In the genomic region with DNA sequence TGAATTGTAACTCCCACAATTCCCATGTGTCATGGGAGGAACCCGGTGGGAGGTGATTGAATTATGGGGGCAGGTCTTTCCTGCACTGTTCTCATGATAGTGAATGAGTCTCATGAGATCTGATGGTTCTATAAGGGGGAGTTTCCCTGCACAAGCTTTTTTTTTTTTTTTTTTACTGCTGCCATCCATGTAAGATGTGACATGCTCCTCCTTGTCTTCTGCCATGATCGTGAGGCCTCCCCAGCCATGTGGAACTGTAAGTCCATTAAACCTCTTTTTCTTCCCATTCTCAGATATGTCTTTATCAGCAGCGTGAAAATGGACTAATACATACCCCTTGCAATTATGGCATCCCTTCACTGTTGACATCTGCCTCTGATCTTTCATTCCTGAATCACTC, we compare ENCODE assay signal across 3 cellular contexts. TPM values are rescaled to one million over a fixed set of nuclear protein-coding genes. Genes with fewer than 3 reads are reported as not detected.
"Had no signal": no experiment of that assay in that cellular context is flagged by ENCODE, and none has a peak within 500 bp of the region (broad histone marks: within the 10 kb centered on the region; RNA-seq: fewer than 3 reads in every experiment).

No MANE protein-coding gene starts in this region.

RNA-seq across cellular contexts. Expression of gene SLC35D3, which starts 17.6 kb away (rescaled TPM):
- total RNA-seq: GM23248, H4, HFFc6 had no signal
- polyA plus RNA-seq: GM23248 had no signal
